9 cellular contexts compared by ENCODE assay signal in the genomic region with DNA sequence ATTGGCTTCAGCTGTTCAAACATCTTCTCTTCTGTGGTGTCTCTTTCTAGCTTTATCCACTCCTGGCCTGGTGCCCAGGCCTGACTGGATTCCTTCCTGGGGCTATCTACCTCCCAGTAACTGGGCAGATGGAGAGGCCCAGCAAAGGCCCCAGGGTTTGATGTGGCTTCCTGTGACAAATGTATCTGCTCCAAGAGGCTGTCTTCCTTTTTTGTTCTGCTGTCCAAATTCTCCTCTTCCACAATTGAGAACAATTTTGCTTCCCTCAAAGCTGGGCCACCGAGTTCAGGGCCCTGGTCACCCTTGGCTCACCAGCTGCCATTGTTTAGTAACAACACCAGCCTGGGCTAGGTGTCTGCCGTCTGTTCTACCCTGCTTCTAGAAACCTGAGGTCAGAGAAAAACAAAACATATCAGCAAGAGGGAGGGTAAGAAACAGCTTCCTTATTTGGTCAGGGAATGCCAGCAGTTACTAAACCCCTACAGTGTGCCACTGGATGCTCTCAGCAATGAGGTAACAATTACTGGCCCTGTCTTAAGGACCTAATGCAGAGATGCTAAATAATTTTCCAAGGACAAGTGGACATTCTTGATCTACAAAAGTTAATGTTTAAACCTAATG. TPM values are rescaled to one million over a fixed set of nuclear protein-coding genes. Genes with fewer than 3 reads are reported as not detected.
A peak's percentile ranks its signal among the peaks of the same experiment; 100 is the strongest.
DNase-seq lines count a peak whose midpoint lies in the region; ATAC-seq lines count a peak whose summit lies in the region.
"Had no signal": no experiment of that assay in that cellular context is flagged by ENCODE, and none has a peak within 500 bp of the region (broad histone marks: within the 10 kb centered on the region; RNA-seq: fewer than 3 reads in every experiment).

No MANE protein-coding gene starts in this region.

- H3K4me2 ChIP-seq in neuronal stem cell (ENCODE audit: insufficient read depth, low read length, poor library complexity, severe bottlenecking) = no peak overlapping the region

- H3K4me3 ChIP-seq in neuronal stem cell (ENCODE audit: low read length in 2 of 2) = no peak overlapping the region

- H3K4me1 ChIP-seq in neuronal stem cell (ENCODE audit: control insufficient read depth in 2 of 2, insufficient read depth in 1 of 2, low read depth in 1 of 2, low read length in 2 of 2) = peaks cover 0 to 2% of the 10 kb centered on the region in 2 donors

- peak overlapping the region; percentile 77 for H2BK5ac ChIP-seq in neuronal stem cell (ENCODE audit: low read length)

- WGBS in neuronal stem cell (ENCODE audit: extremely low coverage in 2 of 2, insufficient read length in 2 of 2, insufficient replicate concordance in 1 of 2), 2 donors = no CpG with 5 or more reads among the region's 2 CpGs

- H3K79me1 ChIP-seq in neuronal stem cell (ENCODE audit: low read depth, low read length) = no peaks in the 10 kb centered on the region

- no peak overlapping the region for H2BK12ac ChIP-seq in neuronal stem cell (ENCODE audit: low read length)

- no peak overlapping the region for H3K23ac ChIP-seq in neuronal stem cell (ENCODE audit: low read depth, low read length, poor library complexity)

- H3K18ac ChIP-seq in neuronal stem cell (ENCODE audit: low read length) = peak overlapping the region; percentile 63

- peaks cover 0 to 2% of the 10 kb centered on the region in 2 donors for H3K9me3 ChIP-seq in neuronal stem cell (replicated peaks in 1 of 2; ENCODE audit: control insufficient read depth in 2 of 2, insufficient read depth in 1 of 2, low read depth in 1 of 2, low read length in 2 of 2)

- H4K8ac ChIP-seq in neuronal stem cell (ENCODE audit: low read depth, low read length) = no peak overlapping the region

- H3K4ac ChIP-seq in neuronal stem cell (ENCODE audit: low read length) = no peak overlapping the region

- ATAC-seq in activated CD4-positive, CD25-positive, alpha-beta regulatory T cell treated with anti-CD3 and anti-CD28 coated beads, Interleukin-2, amount 50 U/mL, for 24 hours = no peak
- ATAC-seq: right cardiac atrium had no signal

- no peak overlapping the region for H2AFZ ChIP-seq in neuronal stem cell (ENCODE audit: low read length)

- no peaks in the 10 kb centered on the region for H3K36me3 ChIP-seq in neuronal stem cell (replicated peaks in 1 of 2; ENCODE audit: control insufficient read depth in 2 of 2, insufficient read depth in 2 of 2, low read length in 2 of 2)

- peak overlapping the region; percentile 7 for H2AK5ac ChIP-seq in neuronal stem cell (ENCODE audit: low read depth, low read length)

- no peak overlapping the region for H3K9ac ChIP-seq in neuronal stem cell (ENCODE audit: low read depth, low read length, poor library complexity)

- DNase-seq in SKM-1 treated with dmso at 0.1 percent for 144 hours (lab: John Stamatoyannopoulos, UW; ENCODE audit: unreplicated experiment) = peak; percentile 55
- no peak for DNase-seq in SKM-1 (lab: John Stamatoyannopoulos, UW; ENCODE audit: unreplicated experiment)
- peak; percentile 2 for DNase-seq in MV-4-11 (lab: John Stamatoyannopoulos, UW)
- DNase-seq in cerebellar cortex (ENCODE audit: low spot score) = peak; percentile 16
- no peak for DNase-seq in neuronal stem cell (ENCODE audit: low spot score)
- no peak for DNase-seq in anterior cingulate cortex (lab: John Stamatoyannopoulos, UW)
- no peak for DNase-seq in substantia nigra (lab: John Stamatoyannopoulos, UW)

- peak overlapping the region; percentile 90 for H4K91ac ChIP-seq in neuronal stem cell (ENCODE audit: low read depth, low read length, poor library complexity)

- H3K27ac ChIP-seq in neuronal stem cell (replicated peaks; ENCODE audit: low read length) (no peak overlapping the region), substantia nigra (ENCODE audit: low read depth, low read length, poor library complexity, severe bottlenecking) (no peak overlapping the region)

- no peaks in the 10 kb centered on the region for H3K27me3 ChIP-seq in neuronal stem cell (ENCODE audit: control insufficient read depth in 3 of 3, insufficient read depth in 3 of 3, low read depth in 1 of 3, low read length in 3 of 3)

- H2BK15ac ChIP-seq in neuronal stem cell (ENCODE audit: low read length) = no peak overlapping the region

- H3K14ac ChIP-seq in neuronal stem cell (ENCODE audit: low read length) = no peak overlapping the region

- no peak overlapping the region for H2BK120ac ChIP-seq in neuronal stem cell (ENCODE audit: low read depth, low read length)

RNA-seq across cellular contexts. Expression of a gene that starts 3.9 kb away (rescaled TPM):
- polyA plus RNA-seq in neuronal stem cell (2013, experiment 1 of 2) = 0.17 TPM
- polyA plus RNA-seq in neuronal stem cell (2013, experiment 2 of 2) = 0.14 TPM

RNA-seq across cellular contexts. Expression of a gene that starts 20.2 kb away (rescaled TPM):
- polyA plus RNA-seq in neuronal stem cell (2013, experiment 1 of 2) = 0.32 TPM
- polyA plus RNA-seq in neuronal stem cell (2013, experiment 2 of 2) = 0.10 TPM

RNA-seq across cellular contexts. Expression of a gene that starts 44.1 kb away (rescaled TPM):
- 36.7 TPM for polyA plus RNA-seq in neuronal stem cell (2013, experiment 1 of 2)
- 37.1 TPM for polyA plus RNA-seq in neuronal stem cell (2013, experiment 2 of 2)

RNA-seq across cellular contexts. Expression of a gene that starts 46.1 kb away (rescaled TPM):
- polyA plus RNA-seq in neuronal stem cell (2013, experiment 1 of 2) = 2.6 TPM
- polyA plus RNA-seq in neuronal stem cell (2013, experiment 2 of 2) = 2.2 TPM

Comparison
In these comparisons a context has a peak if more than half of its experiments do, and no peak if none do; other contexts are left out.
1. DNase-seq: peak in SKM-1 treated with dmso at 0.1 percent for 144 hours (single experiment), MV-4-11 (single experiment) and cerebellar cortex (single experiment); none in SKM-1 (single experiment), neuronal stem cell (single experiment), anterior cingulate cortex (0 of 58) and substantia nigra (0 of 49).